Comparison of ENCODE assay signal across 23 cellular contexts in genomic region chr6:153237670-153238069, GRCh38.
DNase-seq lines count a peak whose midpoint lies in the region; ATAC-seq, FAIRE-seq and TF ChIP-seq lines count a peak whose summit lies in the region.
"Had no signal": no experiment of that assay in that cellular context is flagged by ENCODE, and none has a peak within 500 bp of the region (broad histone marks: within the 10 kb centered on the region; RNA-seq: fewer than 3 reads in every experiment).

No MANE protein-coding gene starts in this region.

- BruUV-seq in IMR-90 (replicated peaks; lab: Mats Ljungman, UMichigan) = no TSS peak
- BruUV-seq in K562 (replicated peaks; lab: Mats Ljungman, UMichigan) = no TSS peak

- H3K18ac ChIP-seq in IMR-90 (ENCODE audit: low read depth, low read length) = no peak overlapping the region

- H3K4me1 ChIP-seq in A549 (no peaks in the 10 kb centered on the region), IMR-90 (ENCODE audit: control insufficient read depth, insufficient read depth, low read length) (no peaks in the 10 kb centered on the region), K562 (replicated peaks in 1 of 2; ENCODE audit: control insufficient read depth in 2 of 2, insufficient read depth in 2 of 2, low read length in 2 of 2) (no peaks in the 10 kb centered on the region), parathyroid adenoma (peaks cover 16% of the 10 kb centered on the region)
- H3K4me1 ChIP-seq: BLaER1 treated with 17β-estradiol and CSF1 and Interleukin-3, amounts not matched to agents 10 nM and 100 nM; Caco-2 had no signal

- no peak overlapping the region for H3K56ac ChIP-seq in IMR-90 (ENCODE audit: extremely low read depth, insufficient read depth, low read length)

- CTCF ChIA-PET in A549 (lab: Yijun Ruan, JAX) (no interaction called here), IMR-90 (lab: Yijun Ruan, JAX) (no interaction called here), K562 (lab: Yijun Ruan, JAX; ENCODE audit: low intra/inter-chr PET ratio) (no interaction called here)

- no peak overlapping the region for H2AFZ ChIP-seq in IMR-90 (replicated peaks; ENCODE audit: low read length, poor library complexity)
- H2AFZ ChIP-seq in K562 (ENCODE audit: low read depth, low read length) = no peak overlapping the region
- peak overlapping the region; percentile 74 for H2AFZ ChIP-seq in parathyroid adenoma

- POLR2A ChIA-PET in A549 (lab: Yijun Ruan, JAX) (no interaction called here), IMR-90 (lab: Charles Lee; ENCODE audit: unreplicated experiment) (no interaction called here), K562 (lab: Yijun Ruan, JAX) (no interaction called here)

- dilution Hi-C loops in IMR-90 (cut with HindIII; ENCODE audit: low sequenced_read_pairs, unreplicated experiment) = no loop called here

- H4K8ac ChIP-seq in IMR-90 (ENCODE audit: low read depth in 2 of 2, low read length in 2 of 2) = no peak overlapping the region

- TF ChIP-seq RAD21 in A549 (conservative IDR thresholded peaks at IDR 0.05 in 1 of 2, IDR thresholded peaks at IDR 0.05 in 1 of 2) (no peak), IMR-90 (IDR thresholded peaks at IDR 0.05; ENCODE audit: low read length) (no peak), K562 (CRISPR knock-in tag; conservative IDR thresholded peaks at IDR 0.05 in 1 of 2, IDR thresholded peaks at IDR 0.05 in 1 of 2) (no peak)

- no peak overlapping the region for H4K91ac ChIP-seq in IMR-90 (ENCODE audit: insufficient read depth, low read depth, low read length)

- no peak overlapping the region for H2BK5ac ChIP-seq in IMR-90 (ENCODE audit: low read depth, low read length, poor library complexity, severe bottlenecking)

- DNase-seq in A549 (ENCODE audit: low read depth in 1 of 2, low spot score in 1 of 2) (no peak), IMR-90 (no peak), K562 (ENCODE audit: extremely low read depth in 1 of 4, low spot score in 3 of 4) (no peak), GM13976 (ENCODE audit: low spot score) (no peak)
- DNase-seq: 8988T; AML-193; Caco-2; Calu3; CD4-positive, alpha-beta T cell; CD8-positive, alpha-beta T cell; DMS79 treated with DMSO at 0.1 percent for 48 hours; GF-D8 had no signal

- no peak overlapping the region for H3K14ac ChIP-seq in IMR-90 (replicated peaks; ENCODE audit: low read depth, low read length)

- 66% methylated on average over 3 of the region's 3 CpGs for WGBS in A549 (ENCODE audit: missing lambda C conversion rate)
- no CpG with 5 or more reads among the region's 3 CpGs for WGBS in IMR-90 (ENCODE audit: extremely low coverage in 2 of 2, insufficient read length in 1 of 2), 2 experiments
- 0% methylated on average over 3 of the region's 3 CpGs for WGBS in K562 (ENCODE audit: insufficient coverage, low coverage, missing lambda C conversion rate)

- H2BK120ac ChIP-seq in IMR-90 (ENCODE audit: low read depth, low read length) = no peak overlapping the region

- H4K5ac ChIP-seq in IMR-90 (ENCODE audit: low read depth, low read length) = no peak overlapping the region

- H2AK9ac ChIP-seq in IMR-90 (replicated peaks; ENCODE audit: low read depth, low read length, poor library complexity) = no peak overlapping the region

- H3K36me3 ChIP-seq in IMR-90 (ENCODE audit: control insufficient read depth, insufficient read depth, low read length) = no peaks in the 10 kb centered on the region
- H3K36me3 ChIP-seq in K562 (ENCODE audit: control insufficient read depth, insufficient read depth, low read length) = no peaks in the 10 kb centered on the region
- no peaks in the 10 kb centered on the region for H3K36me3 ChIP-seq in parathyroid adenoma (ENCODE audit: control insufficient read depth, insufficient read depth, low read length)
- H3K36me3 ChIP-seq: BLaER1 treated with 17β-estradiol and CSF1 and Interleukin-3, amounts not matched to agents 10 nM and 100 nM had no signal

- no peak for ATAC-seq in A549
- no peak for ATAC-seq in IMR-90 (ENCODE audit: low read depth)
- no peak for ATAC-seq in K562
- no peak for ATAC-seq in HG03457 (IDR thresholded peaks at IDR 0.05; ENCODE audit: unreplicated experiment)
- no peak for ATAC-seq in GM19455 (IDR thresholded peaks at IDR 0.05; ENCODE audit: unreplicated experiment)
- ATAC-seq in GM21367 (IDR thresholded peaks at IDR 0.05; ENCODE audit: unreplicated experiment) = no peak
- ATAC-seq: CD8-positive, alpha-beta T cell had no signal

- TF ChIP-seq POLR2A in A549 (IDR thresholded peaks at IDR 0.05; ENCODE audit: low read length) = no peak
- TF ChIP-seq POLR2A in IMR-90 (IDR thresholded peaks at IDR 0.05; ENCODE audit: low read depth, low read length) = no peak
- TF ChIP-seq POLR2A in K562 (conservative IDR thresholded peaks at IDR 0.05) = no peak

- H3K9me3 ChIP-seq in A549 = no peaks in the 10 kb centered on the region
- H3K9me3 ChIP-seq in IMR-90 (ENCODE audit: control insufficient read depth, insufficient read depth, low read length) = no peaks in the 10 kb centered on the region
- peaks cover 3% of the 10 kb centered on the region for H3K9me3 ChIP-seq in K562 (replicated peaks; ENCODE audit: control insufficient read depth, insufficient read depth, low read depth, low read length)
- no peaks in the 10 kb centered on the region for H3K9me3 ChIP-seq in parathyroid adenoma (ENCODE audit: control insufficient read depth, low read length)
- H3K9me3 ChIP-seq: Caco-2 had no signal

- no peak overlapping the region for H3K23ac ChIP-seq in IMR-90 (ENCODE audit: low read depth, low read length)

- FAIRE-seq in A549 (lab: Jason Lieb, UNC) (no peak), K562 (lab: Jason Lieb, UNC) (no peak)
- FAIRE-seq: A204.1, D721Med, G401.6, GM12891, GM18507 had no signal

- in situ Hi-C loops in IMR-90 (cut with MboI; ENCODE audit: low sequenced_read_pairs) = no loop called here
- in situ Hi-C loops in K562 (cut with MboI) = no loop called here
- in situ Hi-C loops in GM13976 (cut with MboI; ENCODE audit: low sequenced_read_pairs, unreplicated experiment) = no loop called here

- no peaks in the 10 kb centered on the region for H4K20me1 ChIP-seq in IMR-90 (ENCODE audit: insufficient read depth, low read length)
- no peaks in the 10 kb centered on the region for H4K20me1 ChIP-seq in K562 (replicated peaks; ENCODE audit: control insufficient read depth, insufficient read depth, low read length)
- H4K20me1 ChIP-seq: BLaER1 treated with 17β-estradiol and CSF1 and Interleukin-3, amounts not matched to agents 10 nM and 100 nM had no signal

- no peak for TF ChIP-seq CTCF in A549 (IDR thresholded peaks at IDR 0.05)
- no peak for TF ChIP-seq CTCF in IMR-90 (conservative IDR thresholded peaks at IDR 0.05; ENCODE audit: low read depth, low read length)
- no peak for TF ChIP-seq CTCF in K562 (IDR thresholded peaks at IDR 0.05 in 2 of 3, conservative IDR thresholded peaks at IDR 0.05 in 1 of 3; ENCODE audit: insufficient read depth in 2 of 3, low read depth in 1 of 3, low read length in 3 of 3)
- TF ChIP-seq CTCF in parathyroid adenoma (IDR thresholded peaks at IDR 0.05) = no peak
- TF ChIP-seq CTCF in GM13976 (IDR thresholded peaks at IDR 0.05; ENCODE audit: borderline replicate concordance, control extremely low read depth, extremely low read depth, insufficient read depth, missing control alignments) = no peak

- H3K27me3 ChIP-seq in IMR-90 (ENCODE audit: control insufficient read depth, insufficient read depth, low read length) (no peaks in the 10 kb centered on the region), K562 (ENCODE audit: control insufficient read depth in 2 of 2, insufficient read depth in 2 of 2, low read length in 2 of 2) (no peaks in the 10 kb centered on the region), parathyroid adenoma (ENCODE audit: control insufficient read depth, insufficient read depth, low read length) (no peaks in the 10 kb centered on the region)
- H3K27me3 ChIP-seq: BLaER1 treated with 17β-estradiol and CSF1 and Interleukin-3, amounts not matched to agents 10 nM and 100 nM had no signal

- no peaks in the 10 kb centered on the region for H3K79me2 ChIP-seq in K562 (ENCODE audit: control insufficient read depth, insufficient read depth, low read length)
- H3K79me2 ChIP-seq in parathyroid adenoma = no peaks in the 10 kb centered on the region

- H3K4me2 ChIP-seq in A549 (no peak overlapping the region), IMR-90 (ENCODE audit: low read depth, low read length) (no peak overlapping the region), K562 (ENCODE audit: insufficient read depth, low read length) (no peak overlapping the region), parathyroid adenoma (ENCODE audit: low read length) (no peak overlapping the region)
- H3K4me2 ChIP-seq: BLaER1 treated with 17β-estradiol and CSF1 and Interleukin-3, amounts not matched to agents 10 nM and 100 nM had no signal

- H2AK5ac ChIP-seq in IMR-90 (ENCODE audit: low read depth, low read length) = no peak overlapping the region

- intact Hi-C loops in IMR-90 (cut with micrococcal nuclease) (no loop called here), K562 (cut with micrococcal nuclease) (loop anchor here (10.0 kb wide), 1 partner anchor 267 kb away; no protein-coding TSS in a partner anchor)

- no peak overlapping the region for H3K9ac ChIP-seq in IMR-90 (ENCODE audit: low read depth, low read length)
- no peak overlapping the region for H3K9ac ChIP-seq in K562 (ENCODE audit: insufficient read depth in 1 of 2, low read depth in 2 of 2, low read length in 2 of 2)
- no peak overlapping the region for H3K9ac ChIP-seq in parathyroid adenoma
- H3K9ac ChIP-seq: BLaER1 treated with 17β-estradiol and CSF1 and Interleukin-3, amounts not matched to agents 10 nM and 100 nM had no signal

- H3K9me1 ChIP-seq in IMR-90 (ENCODE audit: insufficient read depth, low read length) (no peaks in the 10 kb centered on the region), K562 (ENCODE audit: control insufficient read depth, insufficient read depth, low read length) (no peaks in the 10 kb centered on the region)

- H3K4me3 ChIP-seq in A549 = no peak overlapping the region
- H3K4me3 ChIP-seq in IMR-90 (ENCODE audit: insufficient read depth, low read depth, low read length) = no peak overlapping the region
- no peak overlapping the region for H3K4me3 ChIP-seq in K562
- no peak overlapping the region for H3K4me3 ChIP-seq in parathyroid adenoma (ENCODE audit: low read depth, low read length)
- H3K4me3 ChIP-seq: BLaER1 treated with 17β-estradiol and CSF1 and Interleukin-3, amounts not matched to agents 10 nM and 100 nM had no signal

- H3K27ac ChIP-seq in A549 (no peak overlapping the region), IMR-90 (ENCODE audit: insufficient read depth, low read length) (no peak overlapping the region), K562 (ENCODE audit: extremely low read depth, low read depth, low read length) (no peak overlapping the region), parathyroid adenoma (peak overlapping the region; percentile 66)
- H3K27ac ChIP-seq: BLaER1 treated with 17β-estradiol and CSF1 and Interleukin-3, amounts not matched to agents 10 nM and 100 nM; C4-2B had no signal

- no peaks in the 10 kb centered on the region for H3K79me1 ChIP-seq in IMR-90 (ENCODE audit: low read depth in 1 of 2, low read length in 2 of 2)

- H2BK20ac ChIP-seq in IMR-90 (ENCODE audit: low read depth, low read length) = no peak overlapping the region

- H3K4ac ChIP-seq in IMR-90 (ENCODE audit: low read depth, low read length) = no peak overlapping the region

- TF ChIP-seq EP300 in A549 (IDR thresholded peaks at IDR 0.05) (no peak), K562 (IDR thresholded peaks at IDR 0.05; ENCODE audit: low read length) (no peak)

- no peak overlapping the region for H2BK15ac ChIP-seq in IMR-90 (ENCODE audit: low read depth, low read length)

TF ChIP-seq in K562, 482 proteins besides CTCF, POLR2A, EP300 and RAD21 (continues in another document):
- TF ChIP-seq PTTG1 (tag; IDR thresholded peaks at IDR 0.05; ENCODE audit: low read depth) = no peak

Comparison
In these comparisons a context has a peak if more than half of its experiments do, and no peak if none do; other contexts are left out.
1. Of the 35 proteins assayed by ChIP-seq in both K562 and A549: peak only in K562: none; only in A549: none; in both: MAFK; in neither: 34.